ENCODE assay signal across 17 cellular contexts in genomic region chr19:31314849-31315620, GRCh38. TPM values are rescaled to one million over a fixed set of nuclear protein-coding genes. Genes with fewer than 3 reads are reported as not detected.
DNase-seq lines count a peak whose midpoint lies in the region; ATAC-seq and TF ChIP-seq lines count a peak whose summit lies in the region.
"Had no signal": no experiment of that assay in that cellular context is flagged by ENCODE, and none has a peak within 500 bp of the region (broad histone marks: within the 10 kb centered on the region; RNA-seq: fewer than 3 reads in every experiment).

No MANE protein-coding gene starts in this region.

- H3K27ac ChIP-seq in osteoblast (ENCODE audit: low read depth, low read length) (no peak overlapping the region), ascending aorta (no peak overlapping the region)

- TF ChIP-seq CTCF in CD14-positive monocyte (IDR thresholded peaks at IDR 0.05) (no peak), epithelial cell of proximal tubule (conservative IDR thresholded peaks at IDR 0.05; ENCODE audit: low read depth, low read length) (peak; percentile 14), osteoblast (IDR thresholded peaks at IDR 0.05; ENCODE audit: extremely low read depth, low read depth, low read length) (peak; percentile 34), ascending aorta (IDR thresholded peaks at IDR 0.05) (no peak)

- peaks cover 21% of the 10 kb centered on the region for H4K20me1 ChIP-seq in osteoblast (ENCODE audit: insufficient read depth, low read length)

- H3K4me3 ChIP-seq in epithelial cell of proximal tubule (ENCODE audit: low read depth, low read length) = no peak overlapping the region
- no peak overlapping the region for H3K4me3 ChIP-seq in osteoblast (ENCODE audit: insufficient read depth, low read length)
- H3K4me3 ChIP-seq in ascending aorta = no peak overlapping the region
- H3K4me3 ChIP-seq: SK-N-MC had no signal

- ATAC-seq in GM19395 (IDR thresholded peaks at IDR 0.05; ENCODE audit: unreplicated experiment) = no peak

- H3K27me3 ChIP-seq in osteoblast (ENCODE audit: insufficient read depth, low read length) = no peaks in the 10 kb centered on the region
- H3K27me3 ChIP-seq in ascending aorta = no peaks in the 10 kb centered on the region

- no peak overlapping the region for H2AFZ ChIP-seq in osteoblast (ENCODE audit: low read length)

- intact Hi-C loops in CD14-positive monocyte (cut with micrococcal nuclease) (loop anchor here in 1 of 2 donors (5.0 kb wide), 1 partner anchor 37 kb away; no protein-coding TSS in a partner anchor), ascending aorta (cut with DNase I) (no loop called here)

- DNase-seq in CD14-positive monocyte (ENCODE audit: low spot score) (no peak), RPMI7951 (ENCODE audit: low read depth) (peak; percentile 25), epithelial cell of proximal tubule (ENCODE audit: low read depth) (no peak), osteoblast (ENCODE audit: insufficient read length, low spot score, missing footprints) (no peak), UCSD-AML1 (lab: John Stamatoyannopoulos, UW; ENCODE audit: unreplicated experiment) (no peak), NCI-H1436 (lab: John Stamatoyannopoulos, UW) (no peak), ascending aorta (ENCODE audit: low spot score in 2 of 2) (no peak)
- DNase-seq: activated CD4-positive, alpha-beta T cell treated with anti-CD3 and anti-CD28 coated beads for 1 hour; activated T-cell treated with anti-CD3 and anti-CD28 coated beads, Interleukin-2, amount 50 U/mL, for 1 hour; CD8-positive, alpha-beta memory T cell; hypothalamus; NCI-H187; stimulated activated CD4-positive, alpha-beta T cell treated with anti-CD3 and anti-CD28 coated beads, Interleukin-4, amount 100 ng/mL, for 4 hours had no signal

- peak overlapping the region; percentile 51 to 97 (median 81) for H3K27ac Mint-ChIP-seq in CD14-positive monocyte
- H3K27ac Mint-ChIP-seq: CD8-positive, alpha-beta memory T cell; IgD-negative memory B cell; stimulated activated naive CD8-positive, alpha-beta T cell treated with anti-CD3 and anti-CD28 coated beads, Interleukin-15, Interleukin-2, amounts not matched to agents 100 ng/mL and 50 ng/mL, for 24 hours had no signal

- H3K9me3 ChIP-seq in osteoblast (ENCODE audit: low read depth, low read length) (no peaks in the 10 kb centered on the region), ascending aorta (no peaks in the 10 kb centered on the region)

- H3K9me3 Mint-ChIP-seq in CD14-positive monocyte = no peaks in the 10 kb centered on the region
- H3K9me3 Mint-ChIP-seq: CD8-positive, alpha-beta memory T cell; stimulated activated naive CD8-positive, alpha-beta T cell treated with anti-CD3 and anti-CD28 coated beads, Interleukin-15, Interleukin-2, amounts not matched to agents 100 ng/mL and 50 ng/mL, for 24 hours had no signal

- H3K27me3 Mint-ChIP-seq in CD14-positive monocyte (ENCODE audit: low read depth in 3 of 3) = no peaks in the 10 kb centered on the region
- H3K27me3 Mint-ChIP-seq: IgD-negative memory B cell had no signal

- H3K36me3 ChIP-seq in osteoblast (ENCODE audit: insufficient read depth, low read length) = peaks cover 3% of the 10 kb centered on the region
- no peaks in the 10 kb centered on the region for H3K36me3 ChIP-seq in ascending aorta

- H3K4me1 Mint-ChIP-seq in CD14-positive monocyte = peaks cover 88% of the 10 kb centered on the region
- H3K4me1 Mint-ChIP-seq: CD8-positive, alpha-beta memory T cell; IgD-negative memory B cell had no signal

- peaks cover 23% of the 10 kb centered on the region for H3K4me1 ChIP-seq in osteoblast (ENCODE audit: insufficient read depth, low read length)
- peaks cover 0 to 2% of the 10 kb centered on the region in 2 donors for H3K4me1 ChIP-seq in ascending aorta

- peaks cover 85% of the 10 kb centered on the region for H3K79me2 ChIP-seq in osteoblast (ENCODE audit: insufficient read depth, low read length)

- no peak overlapping the region for H3K4me3 Mint-ChIP-seq in CD14-positive monocyte
- H3K4me3 Mint-ChIP-seq: CD8-positive, alpha-beta memory T cell; IgD-negative memory B cell; stimulated activated naive CD8-positive, alpha-beta T cell treated with anti-CD3 and anti-CD28 coated beads, Interleukin-15, Interleukin-2, amounts not matched to agents 100 ng/mL and 50 ng/mL, for 24 hours had no signal

- no peak overlapping the region for H3K4me2 ChIP-seq in osteoblast (ENCODE audit: insufficient read depth, low read length)

- peaks cover 8 to 27% of the 10 kb centered on the region in 2 donors for H3K36me3 Mint-ChIP-seq in CD14-positive monocyte
- H3K36me3 Mint-ChIP-seq: IgD-negative memory B cell had no signal

RNA-seq across cellular contexts. Expression of gene TSHZ3, which starts 34.2 kb away (rescaled TPM):
- polyA plus RNA-seq in CD14-positive monocyte = 1 to 10 TPM; 2.3 to 3.3 TPM
- 8.5 and 9.9 TPM in 2 replicates for total RNA-seq in RPMI7951 (2014; rRNA removed; shearing (Covaris generic))
- total RNA-seq in epithelial cell of proximal tubule (0.12 and 0.36 TPM in 2 replicates), osteoblast (7.6 and 9.4 TPM in 2 replicates), ascending aorta (9.9 TPM)
- polyA plus RNA-seq: IgD-negative memory B cell had no signal

Comparison
In these comparisons a context has a peak if more than half of its experiments do, and no peak if none do; other contexts are left out.
1. CTCF ChIP-seq: peak in epithelial cell of proximal tubule (single experiment) and osteoblast (single experiment); none in CD14-positive monocyte (single experiment) and ascending aorta (0 of 3).